ENCODE assay signal across 8 cellular contexts in genomic region chr5:41925555-41925946, GRCh38. TPM values are rescaled to one million over a fixed set of nuclear protein-coding genes. Genes with fewer than 3 reads are reported as not detected.
DNase-seq lines count a peak whose midpoint lies in the region; ATAC-seq, FAIRE-seq and TF ChIP-seq lines count a peak whose summit lies in the region.

No MANE protein-coding gene starts in this region.

- no peak for TF ChIP-seq POLR2A in breast epithelium (IDR thresholded peaks at IDR 0.05)

- H3K4me3 ChIP-seq in breast epithelium: peak overlapping the region; percentile 61 to 77 (median 76)
- H3K4me3 ChIP-seq in kidney (ENCODE audit: low read length in 2 of 2): peak overlapping the region; percentile 63 to 83

- H3K4me1 ChIP-seq in breast epithelium (no peaks in the 10 kb centered on the region), kidney (ENCODE audit: control insufficient read depth in 1 of 2, insufficient read depth in 1 of 2, low read depth in 1 of 2, low read length in 2 of 2) (peaks cover 0 to 8% of the 10 kb centered on the region in 2 donors)

- H3K9me3 ChIP-seq in breast epithelium (no peaks in the 10 kb centered on the region), kidney (ENCODE audit: control insufficient read depth in 1 of 2, low read length in 2 of 2) (no peaks in the 10 kb centered on the region)

- H3K36me3 ChIP-seq in breast epithelium (no peaks in the 10 kb centered on the region), kidney (ENCODE audit: control insufficient read depth in 1 of 2, insufficient read depth in 2 of 2, low read length in 2 of 2) (peaks cover 0 to 2% of the 10 kb centered on the region in 2 donors)

- peak overlapping the region; percentile 81 to 83 for H3K9ac ChIP-seq in kidney (ENCODE audit: low read length in 2 of 2)

- no peaks in the 10 kb centered on the region for H3K27me3 ChIP-seq in breast epithelium

- intact Hi-C loops in Right ventricle myocardium inferior (cut with DNase I): loop anchor here (2.0 to 10.0 kb wide), 4 partner anchors 21 to 842 kb away; partner anchors contain the start of gene RIMOC1
- intact Hi-C loops in Right ventricle myocardium superior (cut with DNase I): loop anchor here (5.0 kb wide), 1 partner anchor 68 kb away; no protein-coding TSS in a partner anchor
- intact Hi-C loops in breast epithelium (cut with DNase I; ENCODE audit: low total_unique reads): no loop called here
- intact Hi-C loops in kidney (cut with DNase I): no loop called here

- H3K27ac ChIP-seq in breast epithelium (peak overlapping the region; percentile 97 to 98), kidney (ENCODE audit: low read depth in 2 of 2, low read length in 2 of 2) (peak overlapping the region; percentile 86 to 94)

- no peak for TF ChIP-seq CTCF in breast epithelium (IDR thresholded peaks at IDR 0.05)
- no peak for TF ChIP-seq CTCF in kidney (IDR thresholded peaks at IDR 0.05; ENCODE audit: borderline replicate concordance, extremely low read depth, insufficient read depth)

- DNase-seq in Right ventricle myocardium inferior (ENCODE audit: missing footprints): peak; percentile 75
- DNase-seq in Right ventricle myocardium superior: no peak
- DNase-seq in OCI-M1 (lab: John Stamatoyannopoulos, UW): peak; percentile 70
- peak in 1 of 2 donors; percentile 24 for DNase-seq in breast epithelium (ENCODE audit: low spot score in 2 of 2)
- DNase-seq in kidney: peak; percentile 79
- peak; percentile 55 for DNase-seq in stimulated activated CD4-positive, alpha-beta T cell treated with anti-CD3 and anti-CD28 coated beads, Interleukin-15, amount 100 ng/mL, for 24 hours
- DNase-seq in T-helper 9 cell: no peak

- ATAC-seq in Right ventricle myocardium inferior (peak; percentile 38), Right ventricle myocardium superior (ENCODE audit: poor library complexity) (no peak), HG03039 (IDR thresholded peaks at IDR 0.05; ENCODE audit: unreplicated experiment) (peak; percentile 27)

- FAIRE-seq in kidney (lab: Jason Lieb, UNC): no peak

RNA-seq across cellular contexts. Expression of gene FBXO4, which starts 0.5 kb away (rescaled TPM):
- total RNA-seq in Right ventricle myocardium inferior (3.6 TPM), Right ventricle myocardium superior (3.8 TPM), breast epithelium (10 to 100 TPM; 13.6 to 34.7 (median 16.7) TPM), kidney (12.8 TPM)
- polyA plus RNA-seq in kidney (ENCODE audit: insufficient read depth, low read depth, low replicate concordance): 7.8 TPM

RNA-seq across cellular contexts. Expression of gene RIMOC1, which starts 21.4 kb away (rescaled TPM):
- total RNA-seq in Right ventricle myocardium inferior: 12.9 TPM
- 10.9 TPM for total RNA-seq in Right ventricle myocardium superior
- total RNA-seq in breast epithelium: 10 to 100 TPM; 16.4 to 23.0 (median 21.7) TPM
- 28.9 TPM for total RNA-seq in kidney
- polyA plus RNA-seq in kidney (ENCODE audit: insufficient read depth, low read depth, low replicate concordance): 6.5 TPM

RNA-seq across cellular contexts. Expression of gene OXCT1, which starts 55.3 kb away (rescaled TPM):
- total RNA-seq in Right ventricle myocardium inferior (128 TPM), Right ventricle myocardium superior (116 TPM), breast epithelium (10 to 100 TPM; 19.3 to 49.4 (median 21.8) TPM), kidney (20.5 TPM)
- polyA plus RNA-seq in kidney (ENCODE audit: insufficient read depth, low read depth, low replicate concordance): 42.7 TPM

Comparison
In these comparisons a context has a peak if more than half of its experiments do, and no peak if none do; other contexts are left out.
1. DNase-seq: peak in Right ventricle myocardium inferior (single experiment), OCI-M1 (single experiment), kidney (single experiment) and stimulated activated CD4-positive, alpha-beta T cell treated with anti-CD3 and anti-CD28 coated beads, Interleukin-15, amount 100 ng/mL, for 24 hours (single experiment); none in Right ventricle myocardium superior (single experiment) and T-helper 9 cell (single experiment).
2. intact Hi-C loops: an anchor here in Right ventricle myocardium inferior (2.0 to 10.0 kb wide) and Right ventricle myocardium superior (5.0 kb wide); none called in breast epithelium and kidney.